In the genomic region with DNA sequence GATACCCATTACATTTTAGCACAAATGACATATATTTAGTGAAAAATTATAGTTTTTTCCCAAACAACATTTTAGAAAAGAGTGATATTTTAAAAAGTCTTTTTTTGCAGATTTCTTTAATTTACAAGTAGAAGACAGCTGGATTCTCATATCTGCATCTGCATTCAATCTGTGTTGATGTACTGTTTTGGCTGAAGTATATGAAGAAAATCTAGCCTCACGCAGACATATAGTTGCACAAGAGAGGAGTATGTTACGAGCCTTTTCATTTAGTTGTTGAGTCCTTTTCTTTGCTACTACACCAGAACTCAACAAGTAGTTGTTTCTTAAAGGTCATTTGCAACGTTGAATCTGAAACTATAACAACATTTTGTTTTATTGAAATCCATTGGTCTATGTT, we compare ENCODE assay signal across 23 cellular contexts.
"Had no signal": no experiment of that assay in that cellular context is flagged by ENCODE, and none has a peak within 500 bp of the region (broad histone marks: within the 10 kb centered on the region; RNA-seq: fewer than 3 reads in every experiment).

No MANE protein-coding gene starts in this region.

- H3K27me3 Mint-ChIP-seq: dendritic cell treated with granulocyte-macrophage colony-stimulating factor and Interleukin-4, amounts not matched to agents 40 ng/mL and 50 ng/mL, for 4 days had no signal

- H3K4me2 ChIP-seq: hepatocyte had no signal

- H3K36me3 ChIP-seq: esophagus muscularis mucosa, gastroesophageal sphincter, heart left ventricle, left lung, lower lobe of right lung had no signal

- H3K4me1 ChIP-seq: esophagus muscularis mucosa, gastroesophageal sphincter, heart left ventricle, left lung, lower lobe of right lung had no signal

- H3K36me3 Mint-ChIP-seq: immature natural killer cell, mesothelial cell of epicardium had no signal

- H3K4me3 ChIP-seq: coronary artery, esophagus muscularis mucosa, gastroesophageal sphincter, heart left ventricle, hepatocyte, left lung, lower lobe of right lung, mucosa of descending colon had no signal

- H3K9me3 ChIP-seq: esophagus muscularis mucosa, gastroesophageal sphincter, heart left ventricle, left lung, lower lobe of right lung, mucosa of descending colon had no signal

- H3K27ac ChIP-seq: coronary artery, esophagus muscularis mucosa, foreskin keratinocyte, gastroesophageal sphincter, heart left ventricle, hepatocyte, left lung, lower lobe of right lung had no signal

- FAIRE-seq: colon, endometrium, frontal cortex had no signal

- H3K27me3 ChIP-seq: esophagus muscularis mucosa, foreskin keratinocyte, gastroesophageal sphincter, heart left ventricle, hepatocyte, left lung had no signal

- H3K79me2 ChIP-seq: hepatocyte had no signal

- H2AFZ ChIP-seq: hepatocyte had no signal

- H3K9me3 Mint-ChIP-seq: dendritic cell treated with granulocyte-macrophage colony-stimulating factor and Interleukin-4, amounts not matched to agents 40 ng/mL and 50 ng/mL, for 4 days; effector memory CD8-positive, alpha-beta T cell; endodermal cell; immature natural killer cell had no signal

- H3K4me1 Mint-ChIP-seq: endodermal cell, immature natural killer cell, mesothelial cell of epicardium had no signal

- H3K4me3 Mint-ChIP-seq: dendritic cell treated with granulocyte-macrophage colony-stimulating factor and Interleukin-4, amounts not matched to agents 40 ng/mL and 50 ng/mL, for 4 days; effector memory CD8-positive, alpha-beta T cell; endodermal cell; immature natural killer cell; mesothelial cell of epicardium had no signal

- H3K27ac Mint-ChIP-seq: dendritic cell treated with granulocyte-macrophage colony-stimulating factor and Interleukin-4, amounts not matched to agents 40 ng/mL and 50 ng/mL, for 4 days; effector memory CD8-positive, alpha-beta T cell; endodermal cell; immature natural killer cell; mesothelial cell of epicardium had no signal

- DNase-seq: effector CD8-positive, alpha-beta T cell; effector memory CD8-positive, alpha-beta T cell; endodermal cell; heart left ventricle; hypothalamus; immature natural killer cell; islet precursor cell; left cardiac atrium; left lung; left ventricle myocardium superior; lower lobe of right lung; mesenchymal stem cell; mucosa of descending colon had no signal
